Comparison of ENCODE assay signal across 1 cellular context in genomic region chr15:74726774-74727164, GRCh38.
TF ChIP-seq lines count a peak whose summit lies in the region.

No MANE protein-coding gene starts in this region.

TF ChIP-seq in endothelial cell of umbilical vein, 7 proteins besides CTCF, POLR2A, EP300 and RAD21:
- TF ChIP-seq GATA2 (IDR thresholded peaks at IDR 0.05; ENCODE audit: insufficient read depth, insufficient read length, low read depth, low read length) (no peak), POLR2AphosphoS5 (IDR thresholded peaks at IDR 0.05; ENCODE audit: insufficient read depth, low read depth, low read length) (no peak), MYC (IDR thresholded peaks at IDR 0.05; ENCODE audit: low read depth, low read length) (no peak), JUN (IDR thresholded peaks at IDR 0.05; ENCODE audit: borderline replicate concordance, insufficient read depth, insufficient read length, low read depth) (no peak), EZH2 (IDR thresholded peaks at IDR 0.05; ENCODE audit: borderline replicate concordance, low read depth, low read length, severe bottlenecking) (no peak), MAX (IDR thresholded peaks at IDR 0.05; ENCODE audit: insufficient read depth, insufficient read length) (no peak), FOS (IDR thresholded peaks at IDR 0.05; ENCODE audit: borderline replicate concordance, insufficient read depth, low read length) (no peak)
